8 cellular contexts compared by ENCODE assay signal in the genomic region with DNA sequence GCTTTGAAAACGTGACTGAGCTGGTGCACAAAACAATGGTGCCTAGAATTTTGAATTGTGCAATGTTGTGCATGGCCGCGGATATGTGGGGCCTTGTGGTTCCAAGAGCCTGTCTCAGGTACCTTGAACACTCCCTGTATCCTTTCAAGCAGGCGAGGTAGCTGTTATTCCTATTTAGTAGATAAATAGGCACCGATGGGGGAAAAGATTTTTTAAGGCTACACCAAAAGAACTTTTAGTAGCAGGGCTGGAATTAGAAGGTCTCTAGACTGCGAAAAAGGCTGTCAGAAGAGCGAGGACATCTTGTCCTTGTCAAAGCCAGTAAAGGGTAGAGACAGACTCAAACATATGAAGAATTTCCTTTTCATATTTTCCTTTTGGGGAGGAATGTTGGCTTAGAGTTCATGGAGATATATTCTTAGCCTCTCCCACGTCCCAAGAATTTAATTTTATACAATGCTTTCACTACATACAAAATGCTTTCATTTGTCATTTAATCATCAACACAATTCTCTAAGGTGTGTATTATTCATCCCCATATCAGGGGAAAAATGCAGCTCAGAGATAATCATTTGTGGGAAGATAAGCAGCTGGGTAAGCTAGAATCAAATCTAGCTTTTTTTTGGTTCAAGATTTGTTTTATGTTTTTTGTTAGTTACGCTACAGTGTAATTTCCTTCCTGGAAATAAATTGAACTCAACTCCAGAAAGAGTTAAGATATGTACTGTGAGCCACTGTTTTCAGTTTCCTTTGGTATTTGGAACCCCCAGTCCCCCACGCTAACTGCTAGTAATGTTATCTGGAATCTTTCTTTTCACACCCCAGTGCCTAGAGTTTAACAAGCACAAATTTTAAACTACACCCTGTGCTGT. TPM values are rescaled to one million over a fixed set of nuclear protein-coding genes. Genes with fewer than 3 reads are reported as not detected.
A peak's percentile ranks its signal among the peaks of the same experiment; 100 is the strongest.
DNase-seq lines count a peak whose midpoint lies in the region; ATAC-seq, FAIRE-seq and TF ChIP-seq lines count a peak whose summit lies in the region.

No MANE protein-coding gene starts in this region.

- peak overlapping the region; percentile 97 to 99 for H3K4me3 Mint-ChIP-seq in H9

- TF ChIP-seq CTCF in BE2C (IDR thresholded peaks at IDR 0.05; ENCODE audit: low read depth, low read length) = no peak
- no peak for TF ChIP-seq CTCF in H9 (conservative IDR thresholded peaks at IDR 0.05)
- no peak for TF ChIP-seq CTCF in astrocyte of the cerebellum (IDR thresholded peaks at IDR 0.05; ENCODE audit: low read depth, low read length, missing control alignments)

- no peak overlapping the region for H2BK15ac ChIP-seq in H9 (ENCODE audit: low read depth, low read length)

- H3K4me3 ChIP-seq in BE2C (ENCODE audit: low read depth, low read length) (peak overlapping the region; percentile 98), astrocyte of the cerebellum (ENCODE audit: low read depth, low read length) (peak overlapping the region; percentile 85), iPS-18a (ENCODE audit: low read length) (peak overlapping the region; percentile 98), skeletal muscle satellite cell (ENCODE audit: low read length) (peak overlapping the region; percentile 96)

- peaks cover 33 to 34% (median 33%) of the 10 kb centered on the region in 3 experiments for H3K36me3 Mint-ChIP-seq in H9 (ENCODE audit: insufficient read depth in 1 of 3, low read depth in 3 of 3)

- no peaks in the 10 kb centered on the region for H3K79me1 ChIP-seq in H9 (ENCODE audit: insufficient read depth, low read depth, low read length, poor library complexity, severe bottlenecking)

- H3K4ac ChIP-seq in H9 (ENCODE audit: low read depth, low read length) = no peak overlapping the region; the same call in 1 of the 2 replicates

- H3K18ac ChIP-seq in H9 (ENCODE audit: insufficient read length, low read depth, low read length) = peak overlapping the region; percentile 98

- peak overlapping the region; percentile 15 for H4K5ac ChIP-seq in H9 (ENCODE audit: insufficient read length, low read depth, low read length)

- no CpG with 5 or more reads among the region's 10 CpGs for WGBS in H9 (ENCODE audit: extremely low coverage, insufficient read length, low lambda C conversion rate)

- H3K79me2 ChIP-seq in H9 (ENCODE audit: insufficient read depth, low read length) = peaks cover 18% of the 10 kb centered on the region; the same call in 1 of the 2 replicates

- H3K27ac ChIP-seq in H9 (ENCODE audit: insufficient read length, low read depth, low read length) (peak overlapping the region; percentile 88), iPS-18a (ENCODE audit: low read length) (peak overlapping the region; percentile 99)

- in situ Hi-C loops in astrocyte of the cerebellum (cut with HindIII; ENCODE audit: low sequenced_read_pairs) = no loop called here

- peak overlapping the region; percentile 88 for H3K4me2 ChIP-seq in H9 (ENCODE audit: insufficient read depth, insufficient read length, low read length)
- H3K4me2 ChIP-seq in skeletal muscle satellite cell (ENCODE audit: low read length) = peak overlapping the region; percentile 88

- H3K23ac ChIP-seq in H9 (ENCODE audit: insufficient read length, low read depth, low read length) = no peak overlapping the region

- DNase-seq in BE2C (peak; percentile 50), H9 (no peak), RCC 7860 (ENCODE audit: low spot score) (peak; percentile 16), astrocyte of the cerebellum (ENCODE audit: low read depth) (peak; percentile 29), GM19240 (ENCODE audit: insufficient read length, low spot score) (no peak)

- H3K4me1 Mint-ChIP-seq in H9 = peaks cover 26 to 40% of the 10 kb centered on the region in 2 experiments

- H3K36me3 ChIP-seq in BE2C (peaks cover 38% of the 10 kb centered on the region), iPS-18a (ENCODE audit: control insufficient read depth, low read depth, low read length) (peaks cover 26% of the 10 kb centered on the region), skeletal muscle satellite cell (ENCODE audit: insufficient read depth, low read length) (peaks cover 35% of the 10 kb centered on the region)

- H4K20me1 ChIP-seq in H9 (ENCODE audit: control insufficient read depth, insufficient read depth, insufficient read length) = no peaks in the 10 kb centered on the region

- H3K27me3 ChIP-seq in BE2C = no peaks in the 10 kb centered on the region
- H3K27me3 ChIP-seq in H9 (ENCODE audit: insufficient read depth, low read length) = no peaks in the 10 kb centered on the region
- no peaks in the 10 kb centered on the region for H3K27me3 ChIP-seq in iPS-18a (ENCODE audit: control insufficient read depth, insufficient read depth, low read length)
- no peaks in the 10 kb centered on the region for H3K27me3 ChIP-seq in skeletal muscle satellite cell (ENCODE audit: control insufficient read depth, insufficient read depth, low read length)

- peak overlapping the region; percentile 99; the same call in 1 of the 2 replicates for H3K14ac ChIP-seq in H9 (ENCODE audit: insufficient read depth, low read length)

- peaks cover 3% of the 10 kb centered on the region for H3K27me3 Mint-ChIP-seq in H9 (ENCODE audit: low read depth)

- H3K27ac Mint-ChIP-seq in H9 = peak overlapping the region; percentile 95 to 100 (median 99)

- H2BK12ac ChIP-seq in H9 (ENCODE audit: insufficient read length, low read depth, low read length) = no peak overlapping the region

- H3K9ac ChIP-seq in H9 (ENCODE audit: extremely low read depth, insufficient read length, low read length) (peak overlapping the region; percentile 98), iPS-18a (ENCODE audit: low read length) (peak overlapping the region; percentile 99), skeletal muscle satellite cell (ENCODE audit: low read depth, low read length) (peak overlapping the region; percentile 99)

- H2BK20ac ChIP-seq in H9 (ENCODE audit: low read depth, low read length, poor library complexity, severe bottlenecking) = no peak overlapping the region

- H4K8ac ChIP-seq in H9 (replicated peaks; ENCODE audit: insufficient read length, low read depth, low read length) = no peak overlapping the region

- H2AK5ac ChIP-seq in H9 (ENCODE audit: insufficient read length, low read length) = no peak overlapping the region

- H3K9me3 ChIP-seq in BE2C (no peaks in the 10 kb centered on the region), H9 (ENCODE audit: control insufficient read depth, low read depth, low read length) (no peaks in the 10 kb centered on the region), iPS-18a (ENCODE audit: control insufficient read depth, low read depth, low read length) (no peaks in the 10 kb centered on the region), skeletal muscle satellite cell (replicated peaks; ENCODE audit: low read length) (no peaks in the 10 kb centered on the region)

- H2BK120ac ChIP-seq in H9 (ENCODE audit: low read depth, low read length, poor library complexity, severe bottlenecking) = no peak overlapping the region

- no peak overlapping the region for H3K56ac ChIP-seq in H9 (ENCODE audit: insufficient read length, low read depth, low read length)

- H3T11ph ChIP-seq in H9 (ENCODE audit: low read length) = no peak overlapping the region

- ATAC-seq in GM18870 (IDR thresholded peaks at IDR 0.05; ENCODE audit: unreplicated experiment) = no peak

- H3K23me2 ChIP-seq in H9 (ENCODE audit: insufficient read length, low read depth, low read length, poor library complexity, severe bottlenecking) = peaks cover 15% of the 10 kb centered on the region

- H3K4me1 ChIP-seq in BE2C (peaks cover 12% of the 10 kb centered on the region), H9 (ENCODE audit: insufficient read depth, low read length) (no peaks in the 10 kb centered on the region), iPS-18a (ENCODE audit: control insufficient read depth, low read depth, low read length) (peaks cover 16% of the 10 kb centered on the region), skeletal muscle satellite cell (ENCODE audit: control insufficient read depth, insufficient read depth, low read length) (peaks cover 39% of the 10 kb centered on the region)

- H4K91ac ChIP-seq in H9 (ENCODE audit: insufficient read length, low read depth, low read length) = no peak overlapping the region

- FAIRE-seq in RCC 7860 (lab: Jason Lieb, UNC) = no peak

- H3K9me3 Mint-ChIP-seq in H9 = no peaks in the 10 kb centered on the region; a peak in 2 of 5 replicates

- peak overlapping the region; percentile 24 for H2BK5ac ChIP-seq in H9 (ENCODE audit: insufficient read length, low read length)

- no peak overlapping the region for H2AFZ ChIP-seq in H9 (ENCODE audit: low read length)

RNA-seq across cellular contexts. Expression of gene HSPA8, which starts 1.7 kb away (rescaled TPM):
- polyA plus RNA-seq in BE2C (2012; ENCODE audit: insufficient read depth, insufficient read length, low read depth) = 1,196 TPM
- 2,142 and 2,160 TPM in 2 replicates for total RNA-seq in H9 (2021)
- 2,988 and 3,377 TPM in 2 replicates for total RNA-seq in skeletal muscle satellite cell (2012; rRNA removed)

Comparison
In these comparisons a context has a peak if more than half of its experiments do, and no peak if none do; other contexts are left out.
1. DNase-seq: peak in BE2C (single experiment), RCC 7860 (single experiment) and astrocyte of the cerebellum (single experiment); none in H9 (single experiment) and GM19240 (single experiment).
2. Peak in every context shown above with its lines, with median percentiles within 50 percentile points of each other: H3K4me3 ChIP-seq and H3K9ac ChIP-seq.